Comparison of ENCODE assay signal across 1 cellular context in the genomic region with DNA sequence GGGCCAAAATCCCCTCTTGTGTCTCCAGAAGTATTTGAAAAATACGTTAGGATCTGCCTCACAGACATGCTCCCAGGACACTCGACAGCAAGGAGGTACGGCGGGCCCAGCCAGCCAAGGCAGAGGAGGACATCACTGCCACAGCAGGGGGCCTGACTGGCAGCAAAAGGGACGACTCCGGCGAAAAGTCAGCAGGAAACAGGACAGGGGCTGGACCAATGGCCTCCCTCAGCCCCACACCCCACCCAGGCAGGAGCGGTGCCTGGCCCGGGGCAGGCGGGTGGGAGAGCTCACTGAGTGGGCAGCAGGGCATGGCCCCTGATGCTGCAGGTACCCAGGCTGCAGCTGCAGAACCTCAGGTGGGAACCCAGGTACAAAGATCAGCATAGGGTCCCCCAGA.
TF ChIP-seq lines count a peak whose summit lies in the region.

No MANE protein-coding gene starts in this region.

TF ChIP-seq in WTC11, 78 proteins besides CTCF, POLR2A, EP300 and RAD21:
- TF ChIP-seq NFYB (CRISPR knock-in tag; conservative IDR thresholded peaks at IDR 0.05; ENCODE audit: low read depth) (peak; percentile 39; the same call in 1 of the 2 replicates), NFATC4 (CRISPR knock-in tag; IDR thresholded peaks at IDR 0.05) (no peak)
